ENCODE assay signal across 9 cellular contexts in the genomic region with DNA sequence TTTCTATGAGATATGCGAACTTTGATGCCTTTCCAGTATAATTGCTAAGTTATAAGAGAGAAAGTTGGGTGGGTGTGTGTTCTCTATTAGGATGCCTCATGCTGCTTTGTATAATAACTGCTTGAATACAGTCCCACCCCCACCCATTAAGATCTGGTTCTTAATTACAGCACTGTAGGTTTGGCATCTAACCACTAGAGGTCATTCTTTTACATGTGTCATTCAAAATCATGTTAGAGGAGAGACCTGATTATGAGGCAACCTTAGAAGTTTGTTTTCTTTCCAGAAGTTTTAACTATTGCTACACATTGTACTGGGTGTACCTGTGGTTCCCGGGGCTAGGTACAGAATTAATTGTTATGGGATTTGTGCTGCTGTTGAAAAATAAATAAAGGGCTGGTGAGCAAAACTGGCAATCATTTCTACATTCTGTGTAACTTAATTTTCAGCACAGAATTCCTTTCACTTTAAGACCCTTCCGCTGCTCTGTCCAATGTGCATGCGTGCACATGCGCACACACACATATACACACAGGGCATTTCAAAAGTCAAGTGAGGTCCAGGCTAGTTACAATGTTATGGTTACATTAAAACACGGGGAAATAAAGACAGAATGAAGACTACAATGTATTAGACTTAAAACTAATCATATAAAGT.
DNase-seq lines count a peak whose midpoint lies in the region; ATAC-seq and TF ChIP-seq lines count a peak whose summit lies in the region.
"Had no signal": no experiment of that assay in that cellular context is flagged by ENCODE, and none has a peak within 500 bp of the region (broad histone marks: within the 10 kb centered on the region; RNA-seq: fewer than 3 reads in every experiment).

No MANE protein-coding gene starts in this region.

- H3K4me1 Mint-ChIP-seq in endothelial cell (ENCODE audit: unreplicated experiment): no peaks in the 10 kb centered on the region

- H2AFZ ChIP-seq in DND-41 (ENCODE audit: low read depth, low read length) (no peak overlapping the region), mesenchymal stem cell (ENCODE audit: low read depth, low read length) (no peak overlapping the region)

- H4K91ac ChIP-seq in mesenchymal stem cell (ENCODE audit: low read length): no peak overlapping the region

- H3K9me3 ChIP-seq in DND-41 (ENCODE audit: insufficient read depth, low read length, severe bottlenecking): no peaks in the 10 kb centered on the region
- no peaks in the 10 kb centered on the region for H3K9me3 ChIP-seq in mesenchymal stem cell (ENCODE audit: control insufficient read depth, low read length)

- H2BK120ac ChIP-seq in mesenchymal stem cell (ENCODE audit: low read depth, low read length): no peak overlapping the region

- ATAC-seq in DND-41 (ENCODE audit: insufficient read depth, low read depth): 0 out of 3 replicates have a peak, but pooled peaks have one; percentile 55
- peak; percentile 92 for ATAC-seq in GM21786 (IDR thresholded peaks at IDR 0.05; ENCODE audit: unreplicated experiment)
- ATAC-seq in HG02759 (IDR thresholded peaks at IDR 0.05; ENCODE audit: unreplicated experiment): no peak

- WGBS in mesenchymal stem cell: 93% methylated on average over 3 of the region's 6 CpGs

- H3K79me1 ChIP-seq in mesenchymal stem cell (replicated peaks; ENCODE audit: low read length, poor library complexity, severe bottlenecking): no peaks in the 10 kb centered on the region

- H2BK5ac ChIP-seq in mesenchymal stem cell (ENCODE audit: low read depth, low read length, poor library complexity, severe bottlenecking): no peak overlapping the region

- no peak overlapping the region for H2AK5ac ChIP-seq in mesenchymal stem cell (ENCODE audit: low read length, severe bottlenecking)

- no peak overlapping the region for H2BK15ac ChIP-seq in mesenchymal stem cell (ENCODE audit: low read depth, poor library complexity, severe bottlenecking)

- no peaks in the 10 kb centered on the region for H3K4me1 ChIP-seq in DND-41 (ENCODE audit: insufficient read depth, low read length)
- H3K4me1 ChIP-seq in mesenchymal stem cell (ENCODE audit: control insufficient read depth, insufficient read depth, low read depth, low read length): no peaks in the 10 kb centered on the region

- peak; percentile 72 for TF ChIP-seq CTCF in DND-41 (IDR thresholded peaks at IDR 0.05; ENCODE audit: borderline replicate concordance, extremely low read depth, low read length, poor library complexity, severe bottlenecking)
- TF ChIP-seq CTCF in endothelial cell (IDR thresholded peaks at IDR 0.05; ENCODE audit: unreplicated experiment): peak; percentile 41

- H3K27me3 Mint-ChIP-seq in endothelial cell (ENCODE audit: unreplicated experiment): no peaks in the 10 kb centered on the region

- H3K4me2 ChIP-seq in DND-41 (ENCODE audit: insufficient read depth, low read length): no peak overlapping the region
- no peak overlapping the region for H3K4me2 ChIP-seq in mesenchymal stem cell (ENCODE audit: low read length, poor library complexity, severe bottlenecking)

- H3K36me3 ChIP-seq in DND-41 (ENCODE audit: insufficient read depth, low read length) (no peaks in the 10 kb centered on the region), mesenchymal stem cell (ENCODE audit: control insufficient read depth in 1 of 2, insufficient read depth in 2 of 2, low read depth in 1 of 2, low read length in 2 of 2) (no peaks in the 10 kb centered on the region)

- no peak overlapping the region for H3K23ac ChIP-seq in mesenchymal stem cell (ENCODE audit: low read length in 2 of 2)

- no peak overlapping the region for H4K8ac ChIP-seq in mesenchymal stem cell (ENCODE audit: low read length)

- no peak overlapping the region for H3K4me3 Mint-ChIP-seq in endothelial cell (ENCODE audit: unreplicated experiment)

- H3K18ac ChIP-seq in mesenchymal stem cell (ENCODE audit: low read depth in 1 of 2, low read length in 2 of 2): no peak overlapping the region

- H3K79me2 ChIP-seq in DND-41 (ENCODE audit: insufficient read depth, low read length): no peaks in the 10 kb centered on the region

- H3K4me3 ChIP-seq in DND-41 (ENCODE audit: low read depth in 1 of 2, low read length in 2 of 2) (no peak overlapping the region), mesenchymal stem cell (ENCODE audit: insufficient read depth in 1 of 2, low read depth in 1 of 2, low read length in 2 of 2) (no peak overlapping the region)

- no peaks in the 10 kb centered on the region for H3K9me3 Mint-ChIP-seq in endothelial cell (ENCODE audit: unreplicated experiment)

- no peak overlapping the region for H3K27ac Mint-ChIP-seq in endothelial cell (ENCODE audit: unreplicated experiment)

- no peak overlapping the region for H3K14ac ChIP-seq in mesenchymal stem cell (ENCODE audit: low read length in 2 of 2)

- H3K27me3 ChIP-seq in DND-41 (ENCODE audit: insufficient read depth, low read length, poor library complexity) (no peaks in the 10 kb centered on the region), mesenchymal stem cell (ENCODE audit: control insufficient read depth in 1 of 2, insufficient read depth in 1 of 2, low read length in 2 of 2) (no peaks in the 10 kb centered on the region)

- no peak overlapping the region for H3K27ac ChIP-seq in DND-41 (ENCODE audit: low read length)
- H3K27ac ChIP-seq in mesenchymal stem cell (ENCODE audit: low read length, poor library complexity, severe bottlenecking): no peak overlapping the region
- H3K27ac ChIP-seq: epithelial cell of prostate had no signal

- no peak for DNase-seq in DND-41
- peak; percentile 21 for DNase-seq in NCI-H146 treated with DMSO at 0.1 percent for 48 hours (lab: John Stamatoyannopoulos, UW; ENCODE audit: unreplicated experiment)
- DNase-seq in endothelial cell (ENCODE audit: low spot score): no peak
- peak; percentile 11 for DNase-seq in non-pigmented ciliary epithelial cell (ENCODE audit: low read depth)
- DNase-seq in mesenchymal stem cell: no peak
- DNase-seq in activated CD4-positive, alpha-beta T cell treated with anti-CD3 and anti-CD28 coated beads, Interleukin-2, amount 50 U/mL, for 1 hour: no peak

- H2BK12ac ChIP-seq in mesenchymal stem cell (ENCODE audit: low read length in 2 of 2): no peak overlapping the region

- H3K4ac ChIP-seq in mesenchymal stem cell (ENCODE audit: low read depth in 1 of 2, low read length in 2 of 2): no peak overlapping the region

- no peaks in the 10 kb centered on the region for H4K20me1 ChIP-seq in DND-41 (ENCODE audit: insufficient read depth, low read length)

- no peaks in the 10 kb centered on the region for H3K36me3 Mint-ChIP-seq in endothelial cell (ENCODE audit: low read depth, unreplicated experiment)

- no peak overlapping the region for H3K9ac ChIP-seq in DND-41 (ENCODE audit: low read depth, low read length)
- H3K9ac ChIP-seq in mesenchymal stem cell (ENCODE audit: low read length): no peak overlapping the region

Comparison
In these comparisons a context has a peak if more than half of its experiments do, and no peak if none do; other contexts are left out.
1. DNase-seq: peak in NCI-H146 treated with DMSO at 0.1 percent for 48 hours (single experiment) and non-pigmented ciliary epithelial cell (single experiment); none in DND-41 (single experiment), endothelial cell (single experiment), mesenchymal stem cell (single experiment) and activated CD4-positive, alpha-beta T cell treated with anti-CD3 and anti-CD28 coated beads, Interleukin-2, amount 50 U/mL, for 1 hour (single experiment).